Comparison of ENCODE assay signal across 17 cellular contexts in genomic region chr1:117613969-117614865, GRCh38. TPM values are rescaled to one million over a fixed set of nuclear protein-coding genes. Genes with fewer than 3 reads are reported as not detected.
DNase-seq lines count a peak whose midpoint lies in the region; TF ChIP-seq lines count a peak whose summit lies in the region.
"Had no signal": no experiment of that assay in that cellular context is flagged by ENCODE, and none has a peak within 500 bp of the region (broad histone marks: within the 10 kb centered on the region; RNA-seq: fewer than 3 reads in every experiment).

No MANE protein-coding gene starts in this region.

- no peak for TF ChIP-seq CTCF in HEK293 (tag by site-specific recombination; IDR thresholded peaks at IDR 0.05)
- no peak for TF ChIP-seq CTCF in OCI-LY3 (IDR thresholded peaks at IDR 0.05; ENCODE audit: low read depth, low read length)
- TF ChIP-seq CTCF in sigmoid colon (IDR thresholded peaks at IDR 0.05): no peak

- intact Hi-C loops in sigmoid colon (cut with DNase I): loop anchor here (5.0 kb wide), 2 partner anchors 58 to 83 kb away; no protein-coding TSS in a partner anchor

- POLR2A ChIA-PET in HEK293 (lab: Yijun Ruan, JAX): no interaction called here

- peaks cover 12 to 44% (median 18%) of the 10 kb centered on the region in 3 donors for H3K27me3 Mint-ChIP-seq in immature natural killer cell (ENCODE audit: low read depth in 3 of 3)

- H3K9ac ChIP-seq in OCI-LY3 (ENCODE audit: low read length): no peak overlapping the region

- H3K27ac Mint-ChIP-seq in immature natural killer cell: peak overlapping the region in 5 of 6 donors; percentile 46 to 91 (median 85)

- peaks cover 75 to 80% of the 10 kb centered on the region in 2 donors for H3K4me1 Mint-ChIP-seq in immature natural killer cell

- peaks cover 0 to 17% (median 16%) of the 10 kb centered on the region in 3 donors for H3K36me3 Mint-ChIP-seq in immature natural killer cell

- H3K27ac ChIP-seq in HEK293 (ENCODE audit: extremely low read depth, low read depth, low read length) (no peak overlapping the region), OCI-LY3 (ENCODE audit: low read length) (no peak overlapping the region), sigmoid colon (peak overlapping the region in 3 of 4 donors; percentile 60 to 86 (median 75))
- H3K27ac ChIP-seq: ovary, tibial nerve had no signal

- CTCF ChIA-PET in HEK293 (lab: Yijun Ruan, JAX): interaction anchor here (0.6 to 1.4 kb wide), 3 partner anchors 140 to 442 kb away, joined by 3 read pairs; no protein-coding TSS in a partner anchor

- DNase-seq in immature natural killer cell: no peak
- DNase-seq in sigmoid colon: no peak
- DNase-seq in LoVo (ENCODE audit: low spot score): no peak
- DNase-seq in hippocampal formation (lab: John Stamatoyannopoulos, UW): no peak
- DNase-seq in stimulated activated CD4-positive, alpha-beta T cell treated with anti-CD3 and anti-CD28 coated beads, Interleukin-1b, Interleukin-23, amount 100 ng/mL, for 48 hours: no peak
- DNase-seq in occipital lobe (lab: John Stamatoyannopoulos, UW): no peak
- DNase-seq: aorta, BE2C, dorsolateral prefrontal cortex, MG63, ovary, Right ventricle myocardium superior, T-helper 9 cell had no signal

- H3K36me3 ChIP-seq in HEK293 (ENCODE audit: control insufficient read depth in 2 of 2, insufficient read depth in 1 of 2, low read length in 2 of 2) (no peaks in the 10 kb centered on the region), OCI-LY3 (replicated peaks; ENCODE audit: low read depth, low read length) (peaks cover 15% of the 10 kb centered on the region), sigmoid colon (no peaks in the 10 kb centered on the region)
- H3K36me3 ChIP-seq: BE2C, MG63, ovary, tibial nerve had no signal

- 25 to 67% methylated on average over 10 of the region's 10 CpGs for WGBS in sigmoid colon, 2 donors

- H3K4me3 ChIP-seq in HEK293 (ENCODE audit: low read depth, low read length): no peak overlapping the region
- H3K4me3 ChIP-seq in OCI-LY3 (ENCODE audit: low read length): no peak overlapping the region
- no peak overlapping the region for H3K4me3 ChIP-seq in sigmoid colon
- H3K4me3 ChIP-seq: dorsolateral prefrontal cortex, lung, MG63, ovary, tibial nerve had no signal

- peak overlapping the region; percentile 79 for H3K4me2 ChIP-seq in OCI-LY3 (ENCODE audit: low read length)

- no peak for TF ChIP-seq EP300 in sigmoid colon (IDR thresholded peaks at IDR 0.05)

- no peaks in the 10 kb centered on the region for H3K27me3 ChIP-seq in OCI-LY3 (ENCODE audit: low read depth, low read length)
- H3K27me3 ChIP-seq in sigmoid colon: no peaks in the 10 kb centered on the region
- H3K27me3 ChIP-seq: dorsolateral prefrontal cortex, MG63, ovary, tibial nerve had no signal

- H3K9me3 ChIP-seq in HEK293 (ENCODE audit: control insufficient read depth, insufficient read depth, low read depth, low read length): no peaks in the 10 kb centered on the region
- peaks cover 10% of the 10 kb centered on the region; the same call in 1 of the 2 replicates for H3K9me3 ChIP-seq in OCI-LY3 (ENCODE audit: insufficient read depth, low read length)
- H3K9me3 ChIP-seq in sigmoid colon: no peaks in the 10 kb centered on the region
- H3K9me3 ChIP-seq: BE2C, MG63, ovary, tibial nerve had no signal

- H2AFZ ChIP-seq in OCI-LY3 (ENCODE audit: low read depth, low read length): no peak overlapping the region

- peaks cover 28% of the 10 kb centered on the region for H3K79me2 ChIP-seq in OCI-LY3 (ENCODE audit: low read length)

- H4K20me1 ChIP-seq in OCI-LY3 (ENCODE audit: insufficient read depth, low read length): no peaks in the 10 kb centered on the region; the same call in 1 of the 2 replicates

- peaks cover 3% of the 10 kb centered on the region; the same call in 1 of the 2 replicates for H3K4me1 ChIP-seq in HEK293 (ENCODE audit: control insufficient read depth, insufficient read depth, low read length)
- H3K4me1 ChIP-seq in OCI-LY3 (ENCODE audit: low read length): peaks cover 74% of the 10 kb centered on the region
- H3K4me1 ChIP-seq in sigmoid colon: peaks cover 0 to 46% (median 34%) of the 10 kb centered on the region in 4 donors
- H3K4me1 ChIP-seq: BE2C had no signal

- TF ChIP-seq POLR2A in sigmoid colon (IDR thresholded peaks at IDR 0.05): no peak

- no peaks in the 10 kb centered on the region for H3K9me3 Mint-ChIP-seq in immature natural killer cell

- peak overlapping the region in 1 of 5 donors; percentile 41 for H3K4me3 Mint-ChIP-seq in immature natural killer cell

TF ChIP-seq in HEK293, 187 proteins besides CTCF, POLR2A, EP300 and RAD21:
- no peak for TF ChIP-seq SP7 (tag by site-specific recombination; IDR thresholded peaks at IDR 0.05)
- TF ChIP-seq ZNF302 (tag by site-specific recombination; IDR thresholded peaks at IDR 0.05; ENCODE audit: low read depth): no peak
- TF ChIP-seq TRIM28 (IDR thresholded peaks at IDR 0.05; ENCODE audit: borderline replicate concordance, low read length): no peak
- TF ChIP-seq ZNF341 (tag by site-specific recombination; IDR thresholded peaks at IDR 0.05; ENCODE audit: low read depth): 0 out of 2 replicates have a peak, but pooled peaks have one; percentile 15
- no peak for TF ChIP-seq ZNF488 (tag by site-specific recombination; IDR thresholded peaks at IDR 0.05)
- no peak for TF ChIP-seq ZNF184 (tag by site-specific recombination; IDR thresholded peaks at IDR 0.05)
- TF ChIP-seq ZNF692 (tag by site-specific recombination; IDR thresholded peaks at IDR 0.05): peak; percentile 7; the same call in 1 of the 2 replicates

RNA-seq across cellular contexts. Expression of gene TENT5C, which starts 8.4 kb away (rescaled TPM):
- polyA plus RNA-seq in immature natural killer cell: 10 to 100 TPM in 2 of 3 donors, 1 to 10 TPM in 1; 7.4 to 25.7 (median 25.3) TPM
- total RNA-seq in sigmoid colon: 1 to 10 TPM; 2.8 to 7.1 (median 5.1) TPM
- 10 to 100 TPM in 1 of 3 donors, 1 to 10 TPM in 2; 4.2 to 10.3 (median 9.9) TPM for polyA plus RNA-seq in sigmoid colon
- 4.7 TPM for total RNA-seq in occipital lobe

Comparison
In these comparisons a context has a peak if more than half of its experiments do, and no peak if none do; other contexts are left out.
1. H3K27ac ChIP-seq: peak in sigmoid colon (3 of 4); none in HEK293 (single experiment) and OCI-LY3 (single experiment).